23 cellular contexts compared by ENCODE assay signal in the genomic region with DNA sequence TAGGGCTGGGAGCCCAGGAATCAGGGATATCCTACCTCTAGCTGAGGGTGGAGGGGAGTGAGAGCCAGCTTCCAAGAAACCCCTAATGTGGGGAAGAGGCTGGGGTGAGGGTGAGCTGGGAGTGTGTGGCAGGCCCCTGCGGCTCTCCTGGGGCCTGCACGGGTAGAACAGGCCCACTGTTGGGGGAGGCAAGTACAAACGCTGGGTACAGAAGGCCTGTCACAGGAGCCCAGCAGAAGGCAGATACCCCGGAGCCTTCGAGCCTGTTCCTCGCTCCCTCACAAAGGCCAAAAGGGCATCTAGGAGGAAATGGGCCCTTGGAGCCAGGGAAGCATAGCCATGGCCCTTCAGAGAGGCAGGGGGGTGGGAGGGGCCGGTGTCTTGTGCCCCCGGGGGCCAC. TPM values are rescaled to one million over a fixed set of nuclear protein-coding genes. Genes with fewer than 3 reads are reported as not detected.
A peak's percentile ranks its signal among the peaks of the same experiment; 100 is the strongest.
DNase-seq lines count a peak whose midpoint lies in the region; ATAC-seq, FAIRE-seq and TF ChIP-seq lines count a peak whose summit lies in the region.
"Had no signal": no experiment of that assay in that cellular context is flagged by ENCODE, and none has a peak within 500 bp of the region (broad histone marks: within the 10 kb centered on the region; RNA-seq: fewer than 3 reads in every experiment).

No MANE protein-coding gene starts in this region.

- TF ChIP-seq CTCF in brain (conservative IDR thresholded peaks at IDR 0.05): no peak
- no peak for TF ChIP-seq CTCF in HepG2 (CRISPR knock-in tag; IDR thresholded peaks at IDR 0.05)
- no peak for TF ChIP-seq CTCF in osteoblast (IDR thresholded peaks at IDR 0.05; ENCODE audit: extremely low read depth, low read depth, low read length)

- peaks cover 55% of the 10 kb centered on the region for H3K4me1 ChIP-seq in BLaER1
- peaks cover 55% of the 10 kb centered on the region for H3K4me1 ChIP-seq in HepG2 (ENCODE audit: insufficient read depth, low read length)
- no peaks in the 10 kb centered on the region for H3K4me1 ChIP-seq in osteoblast (ENCODE audit: insufficient read depth, low read length)

- H3K9me3 Mint-ChIP-seq in brain: no peaks in the 10 kb centered on the region
- H3K9me3 Mint-ChIP-seq: HFFc6 had no signal

- POLR2A ChIA-PET in HepG2 (lab: Yijun Ruan, JAX): no interaction called here

- H4K20me1 ChIP-seq in BLaER1 (no peaks in the 10 kb centered on the region), HepG2 (ENCODE audit: insufficient read depth, low read length) (no peaks in the 10 kb centered on the region), osteoblast (ENCODE audit: insufficient read depth, low read length) (no peaks in the 10 kb centered on the region)

- peak overlapping the region in 3 of 5 experiments; percentile 55 to 92 (median 61) for H3K27ac Mint-ChIP-seq in brain
- H3K27ac Mint-ChIP-seq: HFFc6 had no signal

- H3K27me3 Mint-ChIP-seq in brain: peaks cover 3% of the 10 kb centered on the region

- no peak for TF ChIP-seq POLR2A in HepG2 (IDR thresholded peaks at IDR 0.05; ENCODE audit: insufficient read depth in 1 of 2, low read depth in 2 of 2, low read length in 2 of 2)

- intact Hi-C loops in HepG2 (cut with micrococcal nuclease; ENCODE audit: unreplicated experiment): no loop called here

- H3K4me3 Mint-ChIP-seq in brain: no peak overlapping the region
- H3K4me3 Mint-ChIP-seq: HFFc6 had no signal

- ATAC-seq in HepG2 (peak; percentile 10; the same call in 1 of the 3 replicates), GM21526 (IDR thresholded peaks at IDR 0.05; ENCODE audit: low FRiP score, unreplicated experiment) (no peak), GM21786 (IDR thresholded peaks at IDR 0.05; ENCODE audit: unreplicated experiment) (no peak)
- ATAC-seq: Panc1 had no signal

- TF ChIP-seq EP300 in HepG2 (IDR thresholded peaks at IDR 0.05; ENCODE audit: low read depth in 2 of 2, low read length in 2 of 2): no peak
- TF ChIP-seq EP300 in HepG2 (CRISPR knock-in tag; IDR thresholded peaks at IDR 0.05; ENCODE audit: borderline replicate concordance): no peak

- H3K4me3 ChIP-seq in BLaER1 (peak overlapping the region; percentile 48), H7 (ENCODE audit: insufficient read depth, low read depth, low read length) (no peak overlapping the region), HepG2 (replicated peaks in 1 of 3; ENCODE audit: insufficient read depth in 1 of 3, low read depth in 2 of 3, low read length in 3 of 3) (no peak overlapping the region), osteoblast (ENCODE audit: insufficient read depth, low read length) (no peak overlapping the region)

- H2AFZ ChIP-seq in HepG2 (ENCODE audit: low read length) (no peak overlapping the region), osteoblast (ENCODE audit: low read length) (no peak overlapping the region)

- H3K36me3 Mint-ChIP-seq in brain: peaks cover 38% of the 10 kb centered on the region

- H3K27me3 ChIP-seq in BLaER1: no peaks in the 10 kb centered on the region
- no peaks in the 10 kb centered on the region for H3K27me3 ChIP-seq in H7 (ENCODE audit: control insufficient read depth, insufficient read depth, low read length)
- no peaks in the 10 kb centered on the region for H3K27me3 ChIP-seq in HepG2 (ENCODE audit: control insufficient read depth in 1 of 2, insufficient read depth in 2 of 2, low read length in 2 of 2)
- H3K27me3 ChIP-seq in osteoblast (ENCODE audit: insufficient read depth, low read length): no peaks in the 10 kb centered on the region

- WGBS in HepG2 (ENCODE audit: low lambda C conversion rate): 55% methylated on average over 7 of the region's 8 CpGs

- TF ChIP-seq RAD21 in HepG2 (CRISPR knock-in tag; IDR thresholded peaks at IDR 0.05): no peak

- H3K9ac ChIP-seq in BLaER1 (peak overlapping the region; percentile 75), HepG2 (ENCODE audit: insufficient read depth, low read depth, low read length) (no peak overlapping the region)
- H3K9ac ChIP-seq: KMS-11 had no signal

- FAIRE-seq in HepG2 (lab: Jason Lieb, UNC): no peak
- FAIRE-seq: H54 had no signal

- peaks cover 18% of the 10 kb centered on the region for H3K4me1 Mint-ChIP-seq in brain

- H3K9me3 ChIP-seq in BLaER1 (no peaks in the 10 kb centered on the region), HepG2 (ENCODE audit: low read length) (no peaks in the 10 kb centered on the region), osteoblast (ENCODE audit: low read depth, low read length) (no peaks in the 10 kb centered on the region)

- CTCF ChIA-PET in HepG2 (lab: Yijun Ruan, JAX; ENCODE audit: low intra/inter-chr PET ratio, low total read pairs): no interaction called here

- H3K4me2 ChIP-seq in BLaER1 (peak overlapping the region; percentile 95), HepG2 (ENCODE audit: low read depth, low read length) (no peak overlapping the region), osteoblast (ENCODE audit: insufficient read depth, low read length) (no peak overlapping the region)
- H3K4me2 ChIP-seq: KMS-11 had no signal

- DNase-seq in H7: peak; percentile 54
- no peak for DNase-seq in HepG2 (ENCODE audit: low spot score)
- no peak for DNase-seq in NCI-H2171 treated with DMSO at 0.1 percent for 48 hours (lab: John Stamatoyannopoulos, UW)
- DNase-seq in osteoblast (ENCODE audit: insufficient read length, low spot score, missing footprints): no peak
- DNase-seq: AML-193; DMS79; HFFc6; NCI-H1105; NCI-H2029 treated with DMSO at 0.1 percent for 48 hours; NCI-H345; NCI-H524; NCI-H774; NK-92 treated with Interleukin-12 subunit alpha and Interleukin-12 subunit beta, amount 100 ng/mL, for 24 hours; SIG-M5 had no signal

- peaks cover 29% of the 10 kb centered on the region for H3K36me3 ChIP-seq in BLaER1
- peaks cover 5% of the 10 kb centered on the region for H3K36me3 ChIP-seq in H7 (replicated peaks; ENCODE audit: control insufficient read depth, insufficient read depth, low read length)
- peaks cover 6 to 13% of the 10 kb centered on the region in 2 experiments; a peak in 3 of 5 replicates for H3K36me3 ChIP-seq in HepG2 (replicated peaks in 1 of 2; ENCODE audit: control insufficient read depth in 1 of 2, insufficient read depth in 2 of 2, low read length in 2 of 2)
- peaks cover 6% of the 10 kb centered on the region for H3K36me3 ChIP-seq in osteoblast (ENCODE audit: insufficient read depth, low read length)

- H3K79me2 ChIP-seq in HepG2 (ENCODE audit: insufficient read depth, low read length) (no peaks in the 10 kb centered on the region), osteoblast (ENCODE audit: insufficient read depth, low read length) (no peaks in the 10 kb centered on the region)

- H3K27ac ChIP-seq in BLaER1 (peak overlapping the region; percentile 87), HepG2 (ENCODE audit: extremely low read length, insufficient read depth, low read length) (no peak overlapping the region), osteoblast (ENCODE audit: low read depth, low read length) (no peak overlapping the region)
- H3K27ac ChIP-seq: KMS-11 had no signal

- in situ Hi-C loops in HepG2 (cut with HindIII; ENCODE audit: extremely low pct_ligation_motif_present, low pct_unique_long_range_greater_than_20kb): no loop called here

- BruUV-seq in HepG2 (replicated peaks; lab: Mats Ljungman, UMichigan): no TSS peak

RNA-seq across cellular contexts. Expression of gene CELF3, which starts 13.7 kb away (rescaled TPM):
- total RNA-seq in H7 (2014; rRNA removed; shearing (Covaris generic)): 0.07 TPM in 1 of 2 replicates, not detected in the other
- polyA plus RNA-seq in brain (ENCODE audit: insufficient read depth, low read depth, low replicate concordance) (67.5 TPM), HepG2 (2011; rRNA removed) (not detected in 2 replicates)
- total RNA-seq in HepG2 (2016; rRNA removed; fragmentation: Illumina TruSeq; extraction: Trizol) (not detected in 2 replicates), osteoblast (not detected in 2 replicates)
- total RNA-seq in HepG2 (2016; cell fraction: cytosol; rRNA removed; fragmentation: Illumina TruSeq; extraction: Trizol; ENCODE audit: low read depth): not detected in 2 replicates
- total RNA-seq in HepG2 (2016; cell fraction: insoluble cytoplasmic fraction; rRNA removed; fragmentation: Illumina TruSeq; extraction: Trizol): not detected in 2 replicates
- total RNA-seq in HepG2 (2016; cell fraction: membrane; rRNA removed; fragmentation: Illumina TruSeq; extraction: Trizol): 0.10 TPM in 1 of 2 replicates, not detected in the other
- total RNA-seq in HepG2 (2016; cell fraction: nucleus; rRNA removed; fragmentation: Illumina TruSeq; extraction: Trizol): not detected in 2 replicates
- polyA plus RNA-seq in HepG2 (2011; cell fraction: cytosol; rRNA removed): 0.03 TPM in 1 of 2 replicates, not detected in the other
- polyA plus RNA-seq in HepG2 (2011; cell fraction: nucleus; rRNA removed): 0.05 and 0.09 TPM in 2 replicates
- polyA plus RNA-seq in HepG2 (2012): 0.11 TPM in 1 of 2 replicates, not detected in the other
- polyA plus RNA-seq in HepG2 (2016; cell fraction: cytosol; fragmentation: Illumina TruSeq; extraction: Trizol; ENCODE audit: low read depth): not detected in 2 replicates
- 0.25 TPM in 1 of 2 replicates, not detected in the other for polyA plus RNA-seq in HepG2 (2016; cell fraction: insoluble cytoplasmic fraction; fragmentation: Illumina TruSeq; extraction: Trizol; ENCODE audit: low read depth)
- polyA plus RNA-seq in HepG2 (2016; cell fraction: membrane; fragmentation: Illumina TruSeq; extraction: Trizol; ENCODE audit: low read depth): not detected in 2 replicates
- polyA plus RNA-seq in HepG2 (2016; cell fraction: nucleus; fragmentation: Illumina TruSeq; extraction: Trizol; ENCODE audit: insufficient read depth, low read depth): not detected in 2 replicates
- polyA minus RNA-seq in HepG2 (2011; rRNA and poly(A)+ RNA removed; ENCODE audit: low replicate concordance): not detected in 2 replicates
- polyA minus RNA-seq in HepG2 (2011; cell fraction: cytosol; rRNA and poly(A)+ RNA removed): not detected in 2 replicates
- polyA minus RNA-seq in HepG2 (2011; cell fraction: nucleus; rRNA and poly(A)+ RNA removed): not detected in 2 replicates
- total RNA-seq: A172, HFFc6 had no signal
- polyA plus RNA-seq: AG04450 had no signal

RNA-seq across cellular contexts. Expression of gene RIIAD1, which starts 18.4 kb away (rescaled TPM):
- total RNA-seq in H7 (2014; rRNA removed; shearing (Covaris generic)): not detected in 2 replicates
- 7.2 TPM for polyA plus RNA-seq in brain (ENCODE audit: insufficient read depth, low read depth, low replicate concordance)
- not detected in 2 replicates for total RNA-seq in HepG2 (2016; rRNA removed; fragmentation: Illumina TruSeq; extraction: Trizol)
- total RNA-seq in HepG2 (2016; cell fraction: cytosol; rRNA removed; fragmentation: Illumina TruSeq; extraction: Trizol; ENCODE audit: low read depth): not detected in 2 replicates
- not detected in 2 replicates for total RNA-seq in HepG2 (2016; cell fraction: insoluble cytoplasmic fraction; rRNA removed; fragmentation: Illumina TruSeq; extraction: Trizol)
- not detected in 2 replicates for total RNA-seq in HepG2 (2016; cell fraction: membrane; rRNA removed; fragmentation: Illumina TruSeq; extraction: Trizol)
- total RNA-seq in HepG2 (2016; cell fraction: nucleus; rRNA removed; fragmentation: Illumina TruSeq; extraction: Trizol): not detected in 2 replicates
- polyA plus RNA-seq in HepG2 (2011; rRNA removed): not detected in 2 replicates
- not detected in 2 replicates for polyA plus RNA-seq in HepG2 (2011; cell fraction: cytosol; rRNA removed)
- polyA plus RNA-seq in HepG2 (2011; cell fraction: nucleus; rRNA removed): not detected in 2 replicates
- polyA plus RNA-seq in HepG2 (2012): not detected in 2 replicates
- not detected in 2 replicates for polyA plus RNA-seq in HepG2 (2016; cell fraction: cytosol; fragmentation: Illumina TruSeq; extraction: Trizol; ENCODE audit: low read depth)
- not detected in 2 replicates for polyA plus RNA-seq in HepG2 (2016; cell fraction: insoluble cytoplasmic fraction; fragmentation: Illumina TruSeq; extraction: Trizol; ENCODE audit: low read depth)
- polyA plus RNA-seq in HepG2 (2016; cell fraction: membrane; fragmentation: Illumina TruSeq; extraction: Trizol; ENCODE audit: low read depth): not detected in 2 replicates
- polyA plus RNA-seq in HepG2 (2016; cell fraction: nucleus; fragmentation: Illumina TruSeq; extraction: Trizol; ENCODE audit: insufficient read depth, low read depth): not detected in 2 replicates
- not detected in 2 replicates for polyA minus RNA-seq in HepG2 (2011; rRNA and poly(A)+ RNA removed; ENCODE audit: low replicate concordance)
- polyA minus RNA-seq in HepG2 (2011; cell fraction: cytosol; rRNA and poly(A)+ RNA removed): not detected in 2 replicates
- not detected in 2 replicates for polyA minus RNA-seq in HepG2 (2011; cell fraction: nucleus; rRNA and poly(A)+ RNA removed)
- total RNA-seq in osteoblast: not detected in 2 replicates
- total RNA-seq: A172, HFFc6 had no signal
- polyA plus RNA-seq: AG04450 had no signal
